1 cellular context compared by ENCODE assay signal in genomic region chr2:206442516-206442853, GRCh38.
TF ChIP-seq lines count a peak whose summit lies in the region.

No MANE protein-coding gene starts in this region.

TF ChIP-seq in SK-N-SH, 30 proteins besides CTCF, POLR2A, EP300 and RAD21 (continued from another document):
- TF ChIP-seq REST (IDR thresholded peaks at IDR 0.05; ENCODE audit: low read depth, low read length), result no peak
- TF ChIP-seq TEAD4 (IDR thresholded peaks at IDR 0.05; ENCODE audit: borderline replicate concordance, insufficient read depth), result no peak
- no peak for TF ChIP-seq YY1 (IDR thresholded peaks at IDR 0.05; ENCODE audit: low read depth)
- no peak for TF ChIP-seq FOXJ3 (CRISPR knock-in tag; IDR thresholded peaks at IDR 0.05)
- TF ChIP-seq TCF12 (IDR thresholded peaks at IDR 0.05), result no peak
- no peak for TF ChIP-seq SIN3A (IDR thresholded peaks at IDR 0.05; ENCODE audit: borderline replicate concordance, low read depth, low read length)
- no peak for TF ChIP-seq GABPA (IDR thresholded peaks at IDR 0.05; ENCODE audit: low read depth)
- TF ChIP-seq TAF1 (IDR thresholded peaks at IDR 0.05; ENCODE audit: borderline replicate concordance, low read depth, low read length), result no peak
- no peak for TF ChIP-seq NRF1 (IDR thresholded peaks at IDR 0.05; ENCODE audit: low read depth, low read length)
- TF ChIP-seq CHD2 (IDR thresholded peaks at IDR 0.05; ENCODE audit: low read length, partially characterized antibody), result no peak
- no peak for TF ChIP-seq ELF1 (IDR thresholded peaks at IDR 0.05)
- no peak for TF ChIP-seq FOXM1 (IDR thresholded peaks at IDR 0.05; ENCODE audit: low read depth)
- no peak for TF ChIP-seq EZH2phosphoT487 (IDR thresholded peaks at IDR 0.05; ENCODE audit: borderline replicate concordance, low read depth)
- no peak for TF ChIP-seq JUND (IDR thresholded peaks at IDR 0.05)
TF ChIP-seq in SK-N-SH: peak in this region for 0.
